In genomic region chr2:60819155-60819862, GRCh38 we compare ENCODE assay signal across 9 cellular contexts.
DNase-seq lines count a peak whose midpoint lies in the region; ATAC-seq and TF ChIP-seq lines count a peak whose summit lies in the region.
"Had no signal": no experiment of that assay in that cellular context is flagged by ENCODE, and none has a peak within 500 bp of the region (broad histone marks: within the 10 kb centered on the region; RNA-seq: fewer than 3 reads in every experiment).

No MANE protein-coding gene starts in this region.

- H4K20me1 ChIP-seq in SK-N-SH (ENCODE audit: insufficient read depth), result no peaks in the 10 kb centered on the region

- no peaks in the 10 kb centered on the region for H3F3A ChIP-seq in SK-N-SH (replicated peaks; ENCODE audit: insufficient read depth)

- H3K4me3 Mint-ChIP-seq in activated T-helper 17 cell treated with anti-CD3 and anti-CD28 coated beads, Interleukin-2, amount 50 U/mL, for 72 hours, result peak overlapping the region; percentile 80
- peak overlapping the region; percentile 58 to 81 (median 74) for H3K4me3 Mint-ChIP-seq in naive thymus-derived CD4-positive, alpha-beta T cell
- peak overlapping the region; percentile 58 for H3K4me3 Mint-ChIP-seq in stimulated activated effector memory CD8-positive, alpha-beta T cell treated with anti-CD3 and anti-CD28 coated beads, Interleukin-12 subunit alpha, Interleukin-12 subunit beta, amount 100 ng/mL, for 72 hours

- no peaks in the 10 kb centered on the region for H3K27me3 Mint-ChIP-seq in activated T-helper 17 cell treated with anti-CD3 and anti-CD28 coated beads, Interleukin-2, amount 50 U/mL, for 72 hours
- H3K27me3 Mint-ChIP-seq in naive thymus-derived CD4-positive, alpha-beta T cell, result peaks cover 0 to 3% (median 0%) of the 10 kb centered on the region in 5 donors

- no peak for TF ChIP-seq EP300 in SK-N-SH (IDR thresholded peaks at IDR 0.05; ENCODE audit: borderline replicate concordance in 1 of 2, low read depth in 1 of 2, low read length in 1 of 2)

- 77% methylated on average over 15 of the region's 15 CpGs for WGBS in SK-N-SH (ENCODE audit: low lambda C conversion rate)

- peaks cover 34% of the 10 kb centered on the region for H3K4me1 Mint-ChIP-seq in activated T-helper 17 cell treated with anti-CD3 and anti-CD28 coated beads, Interleukin-2, amount 50 U/mL, for 72 hours
- peaks cover 22 to 46% (median 37%) of the 10 kb centered on the region in 7 donors for H3K4me1 Mint-ChIP-seq in naive thymus-derived CD4-positive, alpha-beta T cell
- H3K4me1 Mint-ChIP-seq in stimulated activated effector memory CD8-positive, alpha-beta T cell treated with anti-CD3 and anti-CD28 coated beads, Interleukin-12 subunit alpha, Interleukin-12 subunit beta, amount 100 ng/mL, for 72 hours, result peaks cover 44% of the 10 kb centered on the region

- peak; percentile 84 for DNase-seq in T-helper 22 cell (ENCODE audit: low read depth)
- DNase-seq in naive thymus-derived CD4-positive, alpha-beta T cell, result peak; percentile 56 to 95 (median 94)
- DNase-seq in stimulated activated effector memory CD8-positive, alpha-beta T cell treated with anti-CD3 and anti-CD28 coated beads, Interleukin-12 subunit alpha, Interleukin-12 subunit beta, amount 100 ng/mL, for 72 hours (ENCODE audit: low spot score in 2 of 2), result peak; percentile 56 to 83
- no peak for DNase-seq in cerebellar cortex (ENCODE audit: low spot score)
- DNase-seq in NCI-H510A (lab: John Stamatoyannopoulos, UW), result no peak
- DNase-seq in SK-N-SH, result no peak
- DNase-seq in NAMALWA (ENCODE audit: low spot score), result no peak

- no peak overlapping the region for H2AFZ ChIP-seq in SK-N-SH (ENCODE audit: low read depth)

- peaks cover 6% of the 10 kb centered on the region for H3K36me3 Mint-ChIP-seq in activated T-helper 17 cell treated with anti-CD3 and anti-CD28 coated beads, Interleukin-2, amount 50 U/mL, for 72 hours (ENCODE audit: low read depth)
- peaks cover 0 to 14% (median 0%) of the 10 kb centered on the region in 5 donors for H3K36me3 Mint-ChIP-seq in naive thymus-derived CD4-positive, alpha-beta T cell
- H3K36me3 Mint-ChIP-seq in stimulated activated effector memory CD8-positive, alpha-beta T cell treated with anti-CD3 and anti-CD28 coated beads, Interleukin-12 subunit alpha, Interleukin-12 subunit beta, amount 100 ng/mL, for 72 hours, result peaks cover 17% of the 10 kb centered on the region

- H3K9me2 ChIP-seq in SK-N-SH, result no peaks in the 10 kb centered on the region

- peak overlapping the region; percentile 93 for H3K27ac Mint-ChIP-seq in activated T-helper 17 cell treated with anti-CD3 and anti-CD28 coated beads, Interleukin-2, amount 50 U/mL, for 72 hours
- H3K27ac Mint-ChIP-seq in naive thymus-derived CD4-positive, alpha-beta T cell, result peak overlapping the region; percentile 55 to 93 (median 91)
- H3K27ac Mint-ChIP-seq in stimulated activated effector memory CD8-positive, alpha-beta T cell treated with anti-CD3 and anti-CD28 coated beads, Interleukin-12 subunit alpha, Interleukin-12 subunit beta, amount 100 ng/mL, for 72 hours, result peak overlapping the region; percentile 89

- no peak overlapping the region for H3K9ac ChIP-seq in SK-N-SH

- no peaks in the 10 kb centered on the region for H3K36me3 ChIP-seq in naive thymus-derived CD4-positive, alpha-beta T cell (ENCODE audit: control insufficient read depth in 2 of 3, insufficient read depth in 3 of 3, low read length in 3 of 3)
- H3K36me3 ChIP-seq in SK-N-SH (replicated peaks in 1 of 2; ENCODE audit: control insufficient read depth in 1 of 2, insufficient read depth in 2 of 2, low read length in 1 of 2), result no peaks in the 10 kb centered on the region
- H3K36me3 ChIP-seq: HAP-1 had no signal

- CTCF ChIA-PET in naive thymus-derived CD4-positive, alpha-beta T cell (lab: Charles Lee), result interaction anchor here (0.6 to 1.1 kb wide), 4 partner anchors 14 to 411 kb away, joined by 3 to 4 read pairs (median 3); no protein-coding TSS in a partner anchor
- CTCF ChIA-PET in SK-N-SH (lab: Yijun Ruan, JAX), result interaction anchor here (2.6 kb wide), 1 partner anchor 179 kb away, joined by 7 read pairs; no protein-coding TSS in a partner anchor

- no peaks in the 10 kb centered on the region for H3K27me3 ChIP-seq in naive thymus-derived CD4-positive, alpha-beta T cell (ENCODE audit: control insufficient read depth in 2 of 2, insufficient read depth in 2 of 2, low read length in 2 of 2)
- H3K27me3 ChIP-seq in SK-N-SH (ENCODE audit: insufficient read depth), result no peaks in the 10 kb centered on the region; the same call in 1 of the 2 replicates

- TF ChIP-seq RAD21 in SK-N-SH (IDR thresholded peaks at IDR 0.05; ENCODE audit: low read length), result no peak

- intact Hi-C loops in naive thymus-derived CD4-positive, alpha-beta T cell (cut with micrococcal nuclease), result loop anchor here (1.0 to 10.0 kb wide), 13 partner anchors 12 to 1885 kb away; partner anchors contain the start of genes PAPOLG (in 2 of the 2), PEX13 (in 2 of the 2), REL (in 2 of the 2) and EHBP1 (in 1 of the 2)

- H3K79me2 ChIP-seq in SK-N-SH (ENCODE audit: insufficient read depth), result no peaks in the 10 kb centered on the region

- no peak overlapping the region for H3K4me2 ChIP-seq in SK-N-SH

- peaks cover 4% of the 10 kb centered on the region for H3K9me3 Mint-ChIP-seq in activated T-helper 17 cell treated with anti-CD3 and anti-CD28 coated beads, Interleukin-2, amount 50 U/mL, for 72 hours
- peaks cover 0 to 9% (median 0%) of the 10 kb centered on the region in 11 donors for H3K9me3 Mint-ChIP-seq in naive thymus-derived CD4-positive, alpha-beta T cell
- H3K9me3 Mint-ChIP-seq in stimulated activated effector memory CD8-positive, alpha-beta T cell treated with anti-CD3 and anti-CD28 coated beads, Interleukin-12 subunit alpha, Interleukin-12 subunit beta, amount 100 ng/mL, for 72 hours, result no peaks in the 10 kb centered on the region

- H3K4me3 ChIP-seq in naive thymus-derived CD4-positive, alpha-beta T cell (ENCODE audit: low read length), result peak overlapping the region; percentile 53
- no peak overlapping the region for H3K4me3 ChIP-seq in SK-N-SH (ENCODE audit: low read depth in 2 of 2, low read length in 1 of 2)
- H3K4me3 ChIP-seq: HAP-1 had no signal

- H3K9me3 ChIP-seq in naive thymus-derived CD4-positive, alpha-beta T cell (ENCODE audit: control insufficient read depth in 2 of 3, low read length in 3 of 3), result no peaks in the 10 kb centered on the region
- no peaks in the 10 kb centered on the region for H3K9me3 ChIP-seq in SK-N-SH
- H3K9me3 ChIP-seq: HAP-1 had no signal

- peaks cover 24% of the 10 kb centered on the region in 2 donors for H3K4me1 ChIP-seq in naive thymus-derived CD4-positive, alpha-beta T cell (ENCODE audit: control insufficient read depth in 2 of 2, insufficient read depth in 2 of 2, low read length in 2 of 2)
- peaks cover 0 to 2% of the 10 kb centered on the region in 2 experiments; a peak in 1 of 4 replicates for H3K4me1 ChIP-seq in SK-N-SH (ENCODE audit: control insufficient read depth in 1 of 2, insufficient read depth in 2 of 2, low read depth in 1 of 2, low read length in 1 of 2)
- H3K4me1 ChIP-seq: HAP-1 had no signal

- peak; percentile 88 for ATAC-seq in activated T-helper 17 cell treated with anti-CD3 and anti-CD28 coated beads, Interleukin-2, amount 50 U/mL, for 72 hours (replicated peaks)
- peak; percentile 98 for ATAC-seq in naive thymus-derived CD4-positive, alpha-beta T cell
- ATAC-seq in stimulated activated effector memory CD8-positive, alpha-beta T cell treated with anti-CD3 and anti-CD28 coated beads, Interleukin-12 subunit alpha, Interleukin-12 subunit beta, amount 100 ng/mL, for 72 hours, result peak; percentile 94

- peak overlapping the region; percentile 67 for H3K27ac ChIP-seq in naive thymus-derived CD4-positive, alpha-beta T cell (ENCODE audit: low read depth, low read length)
- H3K27ac ChIP-seq in SK-N-SH (ENCODE audit: low read depth in 2 of 2, low read length in 1 of 2), result no peak overlapping the region

- POLR2A ChIA-PET in naive thymus-derived CD4-positive, alpha-beta T cell (lab: Charles Lee), result interaction anchor here (0.7 to 2.1 kb wide), 8 partner anchors 10 to 1401 kb away, joined by 3 to 5 read pairs (median 4); partner anchors contain the start of gene REL
- POLR2A ChIA-PET in SK-N-SH (lab: Yijun Ruan, JAX), result no interaction called here

- no peak for TF ChIP-seq CTCF in SK-N-SH (IDR thresholded peaks at IDR 0.05)

TF ChIP-seq in SK-N-SH, 30 proteins besides CTCF, POLR2A, EP300 and RAD21 (continues in another document):
- TF ChIP-seq REST (IDR thresholded peaks at IDR 0.05; ENCODE audit: low read depth, low read length) (no peak), RXRA (IDR thresholded peaks at IDR 0.05; ENCODE audit: borderline replicate concordance, low read depth) (no peak), GABPA (IDR thresholded peaks at IDR 0.05; ENCODE audit: low read depth) (no peak), RCOR1 (IDR thresholded peaks at IDR 0.05; ENCODE audit: low read length) (no peak), NRF1 (IDR thresholded peaks at IDR 0.05; ENCODE audit: low read depth, low read length) (no peak), FOSL2 (IDR thresholded peaks at IDR 0.05; ENCODE audit: borderline replicate concordance, low read depth) (no peak), CHD2 (IDR thresholded peaks at IDR 0.05; ENCODE audit: low read length, partially characterized antibody) (no peak), RFX5 (IDR thresholded peaks at IDR 0.05; ENCODE audit: low read length) (no peak), YY1 (IDR thresholded peaks at IDR 0.05; ENCODE audit: low read depth) (no peak)

Comparison
In these comparisons a context has a peak if more than half of its experiments do, and no peak if none do; other contexts are left out.
1. DNase-seq: peak in T-helper 22 cell (single experiment), naive thymus-derived CD4-positive, alpha-beta T cell (9 of 9) and stimulated activated effector memory CD8-positive, alpha-beta T cell treated with anti-CD3 and anti-CD28 coated beads, Interleukin-12 subunit alpha, Interleukin-12 subunit beta, amount 100 ng/mL, for 72 hours (2 of 2); none in cerebellar cortex (single experiment), NCI-H510A (single experiment), SK-N-SH (single experiment) and NAMALWA (single experiment).
2. Peak in every context shown above with its lines, with median percentiles within 50 percentile points of each other: ATAC-seq, H3K27ac Mint-ChIP-seq and H3K4me3 Mint-ChIP-seq.